16 cellular contexts compared by ENCODE assay signal in genomic region chr2:144084114-144084661, GRCh38.
A peak's percentile ranks its signal among the peaks of the same experiment; 100 is the strongest.
DNase-seq lines count a peak whose midpoint lies in the region; ATAC-seq, FAIRE-seq and TF ChIP-seq lines count a peak whose summit lies in the region.
"Had no signal": no experiment of that assay in that cellular context is flagged by ENCODE, and none has a peak within 500 bp of the region (broad histone marks: within the 10 kb centered on the region; RNA-seq: fewer than 3 reads in every experiment).

No MANE protein-coding gene starts in this region.

- no peak for TF ChIP-seq POLR2A in GM12891 (IDR thresholded peaks at IDR 0.05; ENCODE audit: low read depth, low read length)

- H3K27ac ChIP-seq in AG04450 (ENCODE audit: low read depth, low read length): peak overlapping the region; percentile 74
- H3K27ac ChIP-seq: parathyroid adenoma had no signal

- no peak overlapping the region for H3K4me3 Mint-ChIP-seq in stimulated activated naive CD8-positive, alpha-beta T cell treated with anti-CD3 and anti-CD28 coated beads, Interleukin-15, amount 100 ng/mL, for 72 hours
- H3K4me3 Mint-ChIP-seq: activated B cell treated with CpG ODN at 0.5 μM for 24 hours, endodermal cell had no signal

- H3K9me3 Mint-ChIP-seq in stimulated activated naive CD8-positive, alpha-beta T cell treated with anti-CD3 and anti-CD28 coated beads, Interleukin-15, amount 100 ng/mL, for 72 hours: peaks cover 0 to 5% of the 10 kb centered on the region in 2 donors
- H3K9me3 Mint-ChIP-seq: endodermal cell had no signal

- H3K27me3 Mint-ChIP-seq in stimulated activated naive CD8-positive, alpha-beta T cell treated with anti-CD3 and anti-CD28 coated beads, Interleukin-15, amount 100 ng/mL, for 72 hours: no peaks in the 10 kb centered on the region
- H3K27me3 Mint-ChIP-seq: activated B cell treated with CpG ODN at 0.5 μM for 24 hours had no signal

- POLR2A ChIA-PET in AG04450 (lab: Yijun Ruan, JAX): interaction anchor here (0.6 to 1.5 kb wide), 4 partner anchors 12 to 503 kb away, joined by 3 to 4 read pairs (median 3); no protein-coding TSS in a partner anchor

- H3K36me3 ChIP-seq in bronchial epithelial cell (ENCODE audit: control insufficient read depth, insufficient read depth, low read length) (no peaks in the 10 kb centered on the region), kidney epithelial cell (ENCODE audit: control insufficient read depth, insufficient read depth, low read length) (no peaks in the 10 kb centered on the region)

- ATAC-seq in stimulated activated naive CD8-positive, alpha-beta T cell treated with anti-CD3 and anti-CD28 coated beads, Interleukin-15, amount 100 ng/mL, for 72 hours: no peak
- ATAC-seq: HCT116 had no signal

- H3K27me3 ChIP-seq in AG04450 (ENCODE audit: control insufficient read depth, insufficient read depth, low read length): no peaks in the 10 kb centered on the region
- H3K27me3 ChIP-seq in bronchial epithelial cell (ENCODE audit: control insufficient read depth, insufficient read depth, low read length): no peaks in the 10 kb centered on the region
- no peaks in the 10 kb centered on the region for H3K27me3 ChIP-seq in kidney epithelial cell (ENCODE audit: control insufficient read depth, insufficient read depth, low read length)

- no peaks in the 10 kb centered on the region for H3K9me3 ChIP-seq in AG04450 (ENCODE audit: control insufficient read depth, insufficient read depth, low read length)

- no peak for TF ChIP-seq CTCF in AG04450 (IDR thresholded peaks at IDR 0.05; ENCODE audit: low read depth, low read length)
- TF ChIP-seq CTCF in bronchial epithelial cell (IDR thresholded peaks at IDR 0.05; ENCODE audit: insufficient read depth, low read length, severe bottlenecking): no peak
- no peak for TF ChIP-seq CTCF in kidney epithelial cell (IDR thresholded peaks at IDR 0.05; ENCODE audit: insufficient read depth, low read length, poor library complexity, severe bottlenecking)

- H3K4me1 Mint-ChIP-seq in stimulated activated naive CD8-positive, alpha-beta T cell treated with anti-CD3 and anti-CD28 coated beads, Interleukin-15, amount 100 ng/mL, for 72 hours: peaks cover 14% of the 10 kb centered on the region

- peak; percentile 43 for DNase-seq in AG04450 (ENCODE audit: low read depth, low spot score)
- DNase-seq in M059J (ENCODE audit: low read depth): peak; percentile 91
- DNase-seq in bronchial epithelial cell (ENCODE audit: low read depth): peak; percentile 61
- DNase-seq in kidney epithelial cell (ENCODE audit: low read depth): peak; percentile 81
- no peak for DNase-seq in NCI-H2029 treated with DMSO at 0.1 percent for 48 hours (lab: John Stamatoyannopoulos, UW)
- DNase-seq in hypothalamus (lab: John Stamatoyannopoulos, UW): no peak
- no peak for DNase-seq in GM12891 (ENCODE audit: insufficient read length, low spot score)
- no peak for DNase-seq in stimulated activated naive CD8-positive, alpha-beta T cell treated with anti-CD3 and anti-CD28 coated beads, Interleukin-15, amount 100 ng/mL, for 72 hours
- DNase-seq: activated B cell treated with CpG ODN at 0.5 μM for 24 hours, AML-193, DND-41, endodermal cell, NCI-H1436 treated with DMSO at 0.1 percent for 48 hours, NCI-H82 had no signal

- CTCF ChIA-PET in AG04450 (lab: Charles Lee): interaction anchor here (0.7 to 2.6 kb wide), 2 partner anchors 8 to 15 kb away, joined by 4 to 15 read pairs; no protein-coding TSS in a partner anchor

- H3K27ac Mint-ChIP-seq in stimulated activated naive CD8-positive, alpha-beta T cell treated with anti-CD3 and anti-CD28 coated beads, Interleukin-15, amount 100 ng/mL, for 72 hours: no peak overlapping the region
- H3K27ac Mint-ChIP-seq: activated B cell treated with CpG ODN at 0.5 μM for 24 hours, endodermal cell had no signal

- H3K4me3 ChIP-seq in AG04450 (ENCODE audit: low read depth, low read length) (no peak overlapping the region), bronchial epithelial cell (ENCODE audit: low read depth, low read length) (no peak overlapping the region), kidney epithelial cell (ENCODE audit: low read depth, low read length) (no peak overlapping the region)

- FAIRE-seq in bronchial epithelial cell (lab: Jason Lieb, UNC) (no peak), GM12891 (lab: Jason Lieb, UNC) (no peak)

TF ChIP-seq in GM12891, 5 proteins besides CTCF, POLR2A, EP300 and RAD21:
- TF ChIP-seq PAX5 (IDR thresholded peaks at IDR 0.05; ENCODE audit: insufficient read depth, low read length, severe bottlenecking) (no peak), TAF1 (IDR thresholded peaks at IDR 0.05; ENCODE audit: low read depth, low read length) (no peak), POU2F2 (IDR thresholded peaks at IDR 0.05; ENCODE audit: low read depth, low read length) (no peak), POLR2AphosphoS5 (IDR thresholded peaks at IDR 0.05; ENCODE audit: low read depth, low read length) (no peak), SPI1 (IDR thresholded peaks at IDR 0.05; ENCODE audit: low read depth, low read length) (no peak)

Comparison
In these comparisons a context has a peak if more than half of its experiments do, and no peak if none do; other contexts are left out.
1. DNase-seq: peak in AG04450 (single experiment), M059J (single experiment), bronchial epithelial cell (single experiment) and kidney epithelial cell (single experiment); none in NCI-H2029 treated with DMSO at 0.1 percent for 48 hours (single experiment), hypothalamus (0 of 51), GM12891 (single experiment) and stimulated activated naive CD8-positive, alpha-beta T cell treated with anti-CD3 and anti-CD28 coated beads, Interleukin-15, amount 100 ng/mL, for 72 hours (0 of 2).